20 cellular contexts compared by ENCODE assay signal in genomic region chr15:48021336-48022086, GRCh38.
DNase-seq lines count a peak whose midpoint lies in the region; ATAC-seq, FAIRE-seq and TF ChIP-seq lines count a peak whose summit lies in the region.
"Had no signal": no experiment of that assay in that cellular context is flagged by ENCODE, and none has a peak within 500 bp of the region (broad histone marks: within the 10 kb centered on the region; RNA-seq: fewer than 3 reads in every experiment).

No MANE protein-coding gene starts in this region.

- H3K36me3 ChIP-seq in HEK293 (ENCODE audit: control insufficient read depth in 2 of 2, insufficient read depth in 1 of 2, low read length in 2 of 2) = no peaks in the 10 kb centered on the region
- H3K36me3 ChIP-seq in astrocyte (ENCODE audit: insufficient read depth, low read length) = no peaks in the 10 kb centered on the region
- H3K36me3 ChIP-seq in neural cell (ENCODE audit: insufficient read depth, low read length) = no peaks in the 10 kb centered on the region
- H3K36me3 ChIP-seq: sigmoid colon, suprapubic skin had no signal

- ATAC-seq in HG02642 (IDR thresholded peaks at IDR 0.05; ENCODE audit: poor library complexity, unreplicated experiment) = no peak
- ATAC-seq: activated CD8-positive, alpha-beta memory T cell treated with anti-CD3 and anti-CD28 coated beads, Interleukin-2, amount 10 ng/mL, durations not matched to agents 7 days and 5 days had no signal

- H3K4me3 Mint-ChIP-seq in astrocyte (ENCODE audit: unreplicated experiment) = no peak overlapping the region
- H3K4me3 Mint-ChIP-seq: activated CD8-positive, alpha-beta memory T cell treated with anti-CD3 and anti-CD28 coated beads, Interleukin-2, amount 10 ng/mL, durations not matched to agents 7 days and 5 days; dendritic cell treated with granulocyte-macrophage colony-stimulating factor and Interleukin-4, amounts not matched to agents 40 ng/mL and 50 ng/mL, for 4 days; T-helper 2 cell treated with Interferon-gamma antibody and Interleukin-4, amounts not matched to agents 5 μg/mL and 100 μg/mL, for 36 hours had no signal

- no peaks in the 10 kb centered on the region for H3K36me3 Mint-ChIP-seq in astrocyte (ENCODE audit: low read depth, unreplicated experiment)
- H3K36me3 Mint-ChIP-seq: activated CD8-positive, alpha-beta memory T cell treated with anti-CD3 and anti-CD28 coated beads, Interleukin-2, amount 10 ng/mL, durations not matched to agents 7 days and 5 days had no signal

- H3K4me3 ChIP-seq in HEK293 (ENCODE audit: low read depth, low read length) = no peak overlapping the region
- H3K4me3 ChIP-seq in astrocyte (ENCODE audit: insufficient read depth, low read depth, low read length) = no peak overlapping the region
- no peak overlapping the region for H3K4me3 ChIP-seq in neural cell (ENCODE audit: low read length)
- H3K4me3 ChIP-seq: sigmoid colon, suprapubic skin had no signal

- TF ChIP-seq EP300 in neural cell (conservative IDR thresholded peaks at IDR 0.05; ENCODE audit: poor library complexity, severe bottlenecking) = no peak

- H3K27ac ChIP-seq in HEK293 (ENCODE audit: extremely low read depth, low read depth, low read length) = no peak overlapping the region
- no peak overlapping the region for H3K27ac ChIP-seq in astrocyte (ENCODE audit: low read depth, low read length)
- peak overlapping the region; percentile 1 for H3K27ac ChIP-seq in neural cell (ENCODE audit: low read length)
- H3K27ac ChIP-seq: sigmoid colon, suprapubic skin had no signal

- H3F3A ChIP-seq in neural cell (ENCODE audit: insufficient read depth, low read length, poor library complexity, severe bottlenecking) = no peaks in the 10 kb centered on the region

- H3K9ac ChIP-seq in astrocyte (ENCODE audit: low read length) (no peak overlapping the region), neural cell (ENCODE audit: low read length) (no peak overlapping the region)

- H2AFZ ChIP-seq in astrocyte (ENCODE audit: low read depth, low read length) = no peak overlapping the region
- H2AFZ ChIP-seq in neural cell (ENCODE audit: low read depth, low read length) = no peak overlapping the region

- no peak overlapping the region for H3K27ac Mint-ChIP-seq in astrocyte (ENCODE audit: unreplicated experiment)
- H3K27ac Mint-ChIP-seq: activated CD8-positive, alpha-beta memory T cell treated with anti-CD3 and anti-CD28 coated beads, Interleukin-2, amount 10 ng/mL, durations not matched to agents 7 days and 5 days; dendritic cell treated with granulocyte-macrophage colony-stimulating factor and Interleukin-4, amounts not matched to agents 40 ng/mL and 50 ng/mL, for 4 days; T-helper 2 cell treated with Interferon-gamma antibody and Interleukin-4, amounts not matched to agents 5 μg/mL and 100 μg/mL, for 36 hours had no signal

- no peak for TF ChIP-seq RAD21 in neural cell (conservative IDR thresholded peaks at IDR 0.05)

- DNase-seq in NCI-H2081 treated with DMSO at 0.1 percent for 48 hours (lab: John Stamatoyannopoulos, UW) (peak; percentile 65), astrocyte (ENCODE audit: low read depth) (peak; percentile 25), activated gamma-delta T cell treated with Interleukin-2 at 50 U/mL for 16 hours (no peak)
- no peak for DNase-seq in stimulated activated CD4-positive, alpha-beta T cell treated with anti-CD3 and anti-CD28 coated beads, Interleukin-4, amount 100 ng/mL, for 1 hour
- DNase-seq: activated CD4-positive, CD25-positive, alpha-beta regulatory T cell treated with anti-CD3 and anti-CD28 coated beads, Interleukin-2, amount 50 U/mL, for 72 hours; activated CD8-positive, alpha-beta memory T cell treated with anti-CD3 and anti-CD28 coated beads, Interleukin-2, amount 10 ng/mL, durations not matched to agents 7 days and 5 days; activated effector memory CD4-positive, alpha-beta T cell treated with anti-CD3 and anti-CD28 coated beads, Interleukin-2, amount 50 U/mL, for 16 hours; anterior cingulate cortex; MV-4-11; NCI-H526; Right ventricle myocardium superior; sigmoid colon had no signal

- H3K79me2 ChIP-seq in astrocyte (ENCODE audit: insufficient read depth, low read length) = no peaks in the 10 kb centered on the region
- no peaks in the 10 kb centered on the region for H3K79me2 ChIP-seq in neural cell (replicated peaks; ENCODE audit: insufficient read depth, low read length)

- no peaks in the 10 kb centered on the region for H3K9me3 ChIP-seq in HEK293 (ENCODE audit: control insufficient read depth, insufficient read depth, low read depth, low read length)
- no peaks in the 10 kb centered on the region for H3K9me3 ChIP-seq in astrocyte (ENCODE audit: insufficient read depth, low read depth, low read length)
- H3K9me3 ChIP-seq in neural cell (ENCODE audit: low read length) = no peaks in the 10 kb centered on the region
- H3K9me3 ChIP-seq: sigmoid colon, suprapubic skin had no signal

- CTCF ChIA-PET in HEK293 (lab: Yijun Ruan, JAX) = no interaction called here

- H3K9me3 Mint-ChIP-seq in astrocyte (ENCODE audit: unreplicated experiment) = peaks cover 5% of the 10 kb centered on the region
- H3K9me3 Mint-ChIP-seq: dendritic cell treated with granulocyte-macrophage colony-stimulating factor and Interleukin-4, amounts not matched to agents 40 ng/mL and 50 ng/mL, for 4 days; T-helper 2 cell treated with Interferon-gamma antibody and Interleukin-4, amounts not matched to agents 5 μg/mL and 100 μg/mL, for 36 hours had no signal

- H3K27me3 Mint-ChIP-seq in astrocyte (ENCODE audit: low read depth, unreplicated experiment) = no peaks in the 10 kb centered on the region
- H3K27me3 Mint-ChIP-seq: activated CD8-positive, alpha-beta memory T cell treated with anti-CD3 and anti-CD28 coated beads, Interleukin-2, amount 10 ng/mL, durations not matched to agents 7 days and 5 days had no signal

- no peaks in the 10 kb centered on the region for H3K9me2 ChIP-seq in neural cell (ENCODE audit: insufficient read depth, low read length)

- POLR2A ChIA-PET in HEK293 (lab: Yijun Ruan, JAX) = no interaction called here

- H4K20me1 ChIP-seq in astrocyte (ENCODE audit: insufficient read depth, low read length) (no peaks in the 10 kb centered on the region), neural cell (ENCODE audit: insufficient read depth) (no peaks in the 10 kb centered on the region)

- no peak overlapping the region for H3K4me2 ChIP-seq in astrocyte (ENCODE audit: low read length)
- H3K4me2 ChIP-seq in neural cell (ENCODE audit: low read length) = no peak overlapping the region

- H3K27me3 ChIP-seq in astrocyte (ENCODE audit: insufficient read depth, low read length) = peaks cover 3% of the 10 kb centered on the region
- no peaks in the 10 kb centered on the region for H3K27me3 ChIP-seq in neural cell (ENCODE audit: insufficient read depth, low read depth, low read length)
- H3K27me3 ChIP-seq: sigmoid colon, suprapubic skin had no signal

- H3K4me1 Mint-ChIP-seq in astrocyte (ENCODE audit: low read depth, unreplicated experiment) = no peaks in the 10 kb centered on the region
- H3K4me1 Mint-ChIP-seq: activated CD8-positive, alpha-beta memory T cell treated with anti-CD3 and anti-CD28 coated beads, Interleukin-2, amount 10 ng/mL, durations not matched to agents 7 days and 5 days had no signal

- H3K4me1 ChIP-seq in HEK293 (ENCODE audit: control insufficient read depth, insufficient read depth, low read length) (no peaks in the 10 kb centered on the region), astrocyte (ENCODE audit: insufficient read depth, low read length) (no peaks in the 10 kb centered on the region)
- H3K4me1 ChIP-seq: suprapubic skin had no signal

- FAIRE-seq in astrocyte (lab: Jason Lieb, UNC) = no peak
- FAIRE-seq: H54, islet of Langerhans had no signal

- TF ChIP-seq CTCF in HEK293 (tag by site-specific recombination; IDR thresholded peaks at IDR 0.05) (no peak), astrocyte (IDR thresholded peaks at IDR 0.05; ENCODE audit: insufficient read depth, low read depth, low read length) (no peak), neural cell (IDR thresholded peaks at IDR 0.05; ENCODE audit: poor library complexity, severe bottlenecking) (no peak)

TF ChIP-seq in HEK293, 187 proteins besides CTCF, POLR2A, EP300 and RAD21 (continues in another document):
- TF ChIP-seq ZNF776 (tag by site-specific recombination; IDR thresholded peaks at IDR 0.05; ENCODE audit: borderline replicate concordance) = no peak

TF ChIP-seq in neural cell, 6 proteins besides CTCF, POLR2A, EP300 and RAD21:
- TF ChIP-seq TAF1 (IDR thresholded peaks at IDR 0.05; ENCODE audit: low read depth) = no peak
- TF ChIP-seq EZH2 (IDR thresholded peaks at IDR 0.05; ENCODE audit: borderline replicate concordance, insufficient read depth, low read length, poor library complexity, severe bottlenecking) = no peak
- no peak for TF ChIP-seq SMC3 (conservative IDR thresholded peaks at IDR 0.05; ENCODE audit: poor library complexity)
- no peak for TF ChIP-seq MXI1 (conservative IDR thresholded peaks at IDR 0.05; ENCODE audit: poor library complexity, severe bottlenecking)
- TF ChIP-seq REST (IDR thresholded peaks at IDR 0.05; ENCODE audit: borderline replicate concordance) = no peak
- no peak for TF ChIP-seq POLR2AphosphoS5 (IDR thresholded peaks at IDR 0.05)

Comparison
In these comparisons a context has a peak if more than half of its experiments do, and no peak if none do; other contexts are left out.
1. DNase-seq: peak in NCI-H2081 treated with DMSO at 0.1 percent for 48 hours (single experiment) and astrocyte (single experiment); none in stimulated activated CD4-positive, alpha-beta T cell treated with anti-CD3 and anti-CD28 coated beads, Interleukin-4, amount 100 ng/mL, for 1 hour (single experiment) and activated gamma-delta T cell treated with Interleukin-2 at 50 U/mL for 16 hours (single experiment).